31 cellular contexts compared by ENCODE assay signal in the genomic region with DNA sequence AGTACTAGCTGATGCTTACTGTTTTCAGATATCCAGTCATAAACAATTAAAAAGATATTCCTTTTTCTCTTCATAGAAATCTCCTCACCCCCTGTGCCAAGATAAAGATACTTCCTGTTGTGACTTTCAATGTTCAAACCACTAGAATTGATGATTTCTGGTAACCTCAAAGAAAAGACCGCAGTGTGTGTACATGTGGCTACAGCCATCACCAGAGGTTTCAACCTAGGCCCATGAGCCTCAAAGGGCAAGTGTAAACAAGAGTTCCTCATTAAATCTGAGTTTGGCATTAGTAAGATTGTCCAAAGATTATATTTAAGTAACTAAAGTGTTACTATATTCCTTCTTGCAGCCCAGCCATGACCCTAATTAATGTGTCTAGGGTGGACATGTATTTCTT.
"Had no signal": no experiment of that assay in that cellular context is flagged by ENCODE, and none has a peak within 500 bp of the region (broad histone marks: within the 10 kb centered on the region; RNA-seq: fewer than 3 reads in every experiment).

No MANE protein-coding gene starts in this region.

- H3K4me2 ChIP-seq: smooth muscle cell had no signal

- H3K4me3 Mint-ChIP-seq: natural killer cell; nephron; neural progenitor cell; stimulated activated memory B cell treated with anti-CD40 and anti-IgM and Interleukin-4, amounts not matched to agents 10 μg/mL and 1 μg/mL and 100 μg/mL, for 72 hours; stimulated activated naive CD8-positive, alpha-beta T cell treated with anti-CD3 and anti-CD28 coated beads, Interleukin-15, amount 100 ng/mL, for 72 hours; type B pancreatic cell had no signal

- H3K9me3 Mint-ChIP-seq: natural killer cell; neural progenitor cell; stimulated activated memory B cell treated with anti-CD40 and anti-IgM and Interleukin-4, amounts not matched to agents 10 μg/mL and 1 μg/mL and 100 μg/mL, for 72 hours had no signal

- H3K27me3 Mint-ChIP-seq: progenitor cell of endocrine pancreas; stimulated activated memory B cell treated with anti-CD40 and anti-IgM and Interleukin-4, amounts not matched to agents 10 μg/mL and 1 μg/mL and 100 μg/mL, for 72 hours had no signal

- H3K79me2 ChIP-seq: parathyroid adenoma had no signal

- DNase-seq: natural killer cell; occipital lobe; ovary; posterior cingulate gyrus; psoas muscle; right cardiac atrium; spleen; stimulated activated CD4-positive, alpha-beta T cell treated with anti-CD3 and anti-CD28 coated beads, Interleukin-12 subunit alpha, Interleukin-12 subunit beta, amount 100 ng/mL, for 4 hours; stimulated activated CD4-positive, alpha-beta T cell treated with anti-CD3 and anti-CD28 coated beads, Interleukin-1b, Interleukin-23, amount 100 ng/mL, for 48 hours; stimulated activated CD4-positive, alpha-beta T cell treated with anti-CD3 and anti-CD28 coated beads, Interleukin-4, amount 100 ng/mL, for 1 hour; stimulated activated CD4-positive, alpha-beta T cell treated with anti-CD3 and anti-CD28 coated beads, Interleukin-4, amount 100 ng/mL, for 4 hours; stimulated activated CD8-positive, alpha-beta memory T cell treated with anti-CD3 and anti-CD28 coated beads, Interleukin-4, amount 100 ng/mL, for 48 hours; stimulated activated naive CD4-positive, alpha-beta T cell; stimulated activated naive CD8-positive, alpha-beta T cell treated with anti-CD3 and anti-CD28 coated beads, Interleukin-15, amount 100 ng/mL, for 72 hours; stimulated activated naive CD8-positive, alpha-beta T cell treated with anti-CD3 and anti-CD28 coated beads, Interleukin-15, Interleukin-2, amounts not matched to agents 100 U/mL and 50 U/mL, for 24 hours; substantia nigra; testis; tibial artery; transverse colon; upper lobe of right lung; uterus had no signal

- H3K9me3 ChIP-seq: ovary, psoas muscle, spleen, suprapubic skin, testis, tibial artery, transverse colon, upper lobe of right lung, uterus had no signal

- H3K27ac ChIP-seq: ovary, parathyroid adenoma, psoas muscle, skin epidermis, spleen, suprapubic skin, testis, tibial artery, transverse colon, upper lobe of right lung, uterus had no signal

- H3K4me3 ChIP-seq: neural progenitor cell, ovary, psoas muscle, skin epidermis, smooth muscle cell, spleen, suprapubic skin, testis, tibial artery, transverse colon, upper lobe of right lung, uterus had no signal

- H3K4me1 Mint-ChIP-seq: natural killer cell; stimulated activated memory B cell treated with anti-CD40 and anti-IgM and Interleukin-4, amounts not matched to agents 10 μg/mL and 1 μg/mL and 100 μg/mL, for 72 hours; stimulated activated naive CD8-positive, alpha-beta T cell treated with anti-CD3 and anti-CD28 coated beads, Interleukin-15, amount 100 ng/mL, for 72 hours had no signal

- H3K27ac Mint-ChIP-seq: natural killer cell; nephron; neural progenitor cell; progenitor cell of endocrine pancreas; stimulated activated memory B cell treated with anti-CD40 and anti-IgM and Interleukin-4, amounts not matched to agents 10 μg/mL and 1 μg/mL and 100 μg/mL, for 72 hours; stimulated activated naive CD8-positive, alpha-beta T cell treated with anti-CD3 and anti-CD28 coated beads, Interleukin-15, amount 100 ng/mL, for 72 hours; type B pancreatic cell had no signal

- H3K36me3 Mint-ChIP-seq: natural killer cell; stimulated activated memory B cell treated with anti-CD40 and anti-IgM and Interleukin-4, amounts not matched to agents 10 μg/mL and 1 μg/mL and 100 μg/mL, for 72 hours; type B pancreatic cell had no signal

- H3K36me3 ChIP-seq: neural progenitor cell, ovary, spleen, suprapubic skin, tibial artery, transverse colon, upper lobe of right lung, uterus had no signal

- H3K9ac ChIP-seq: neural progenitor cell, parathyroid adenoma had no signal

- H2AFZ ChIP-seq: neural progenitor cell, parathyroid adenoma had no signal

- H3K27me3 ChIP-seq: neural progenitor cell, ovary, suprapubic skin, testis, tibial artery, transverse colon, upper lobe of right lung, uterus had no signal

- H3K4me1 ChIP-seq: psoas muscle, spleen, suprapubic skin, testis, tibial artery, upper lobe of right lung, uterus had no signal

- ATAC-seq: natural killer cell; psoas muscle; right cardiac atrium; sciatic nerve; stimulated activated memory B cell treated with anti-CD40 and anti-IgM and Interleukin-4, amounts not matched to agents 10 μg/mL and 1 μg/mL and 100 μg/mL, for 72 hours; stimulated activated naive CD8-positive, alpha-beta T cell treated with anti-CD3 and anti-CD28 coated beads, Interleukin-15, amount 100 ng/mL, for 72 hours; stimulated activated naive CD8-positive, alpha-beta T cell treated with anti-CD3 and anti-CD28 coated beads, Interleukin-15, Interleukin-2, amounts not matched to agents 100 U/mL and 50 U/mL, for 24 hours; upper lobe of right lung had no signal
